22 cellular contexts compared by ENCODE assay signal in genomic region chr3:16860234-16860633, GRCh38. TPM values are rescaled to one million over a fixed set of nuclear protein-coding genes. Genes with fewer than 3 reads are reported as not detected.
"Had no signal": no experiment of that assay in that cellular context is flagged by ENCODE, and none has a peak within 500 bp of the region (broad histone marks: within the 10 kb centered on the region; RNA-seq: fewer than 3 reads in every experiment).

No MANE protein-coding gene starts in this region.

- FAIRE-seq: HepG2 had no signal

- H3K4me3 ChIP-seq: MG63 had no signal

- H3K27me3 ChIP-seq: MG63 had no signal

- H3K36me3 ChIP-seq: MG63 had no signal

- ATAC-seq: HepG2, Panc1, PC-3, T-helper 17 cell had no signal

- H3K27ac ChIP-seq: RWPE1 had no signal

- DNase-seq: IMR-90, Karpas-422, KG1, MG63, NCI-H1092, NCI-H1105 treated with DMSO at 0.1 percent for 48 hours, NCI-H1417 treated with DMSO at 0.1 percent for 48 hours, NCI-H146, NCI-H1694 treated with DMSO at 0.1 percent for 48 hours, NCI-H2107, NCI-H2227 treated with DMSO at 0.1 percent for 48 hours, NCI-H510A treated with DMSO at 0.1 percent for 48 hours, NCI-H526, NCI-H748 treated with DMSO at 0.1 percent for 48 hours, PC-3, SHP77, SW 1271, T-helper 1 cell, T-helper 17 cell had no signal

RNA-seq across cellular contexts. Expression of gene PLCL2, which starts 24.5 kb away (rescaled TPM):
- total RNA-seq: HepG2 had no signal
